30 cellular contexts compared by ENCODE assay signal in genomic region chr16:4098496-4098895, GRCh38. TPM values are rescaled to one million over a fixed set of nuclear protein-coding genes. Genes with fewer than 3 reads are reported as not detected.
DNase-seq lines count a peak whose midpoint lies in the region; ATAC-seq, FAIRE-seq and TF ChIP-seq lines count a peak whose summit lies in the region.
"Had no signal": no experiment of that assay in that cellular context is flagged by ENCODE, and none has a peak within 500 bp of the region (broad histone marks: within the 10 kb centered on the region; RNA-seq: fewer than 3 reads in every experiment).

No MANE protein-coding gene starts in this region.

- no peak overlapping the region for H3K4me3 Mint-ChIP-seq in osteocyte (ENCODE audit: unreplicated experiment)
- H3K4me3 Mint-ChIP-seq: activated CD8-positive, alpha-beta memory T cell treated with anti-CD3 and anti-CD28 coated beads, Interleukin-2, amount 10 ng/mL, durations not matched to agents 7 days and 5 days; activated T-cell treated with anti-CD3 and anti-CD28 coated beads, Interleukin-2, amount 50 U/mL, for 72 hours; CD8-positive, alpha-beta memory T cell; natural killer cell treated with Interleukin-12 subunit alpha and Interleukin-12 subunit beta and Interleukin-15 and Interleukin-18, amount 100 ng/mL, for 72 hours had no signal

- H3K4me2 ChIP-seq in endothelial cell of umbilical vein (ENCODE audit: insufficient read depth, low read length): no peak overlapping the region
- H3K4me2 ChIP-seq: PC-9 had no signal

- no peaks in the 10 kb centered on the region for H3K9me3 Mint-ChIP-seq in osteocyte (ENCODE audit: unreplicated experiment)
- H3K9me3 Mint-ChIP-seq: activated T-cell treated with anti-CD3 and anti-CD28 coated beads, Interleukin-2, amount 50 U/mL, for 72 hours; CD8-positive, alpha-beta memory T cell; natural killer cell treated with Interleukin-12 subunit alpha and Interleukin-12 subunit beta and Interleukin-15 and Interleukin-18, amount 100 ng/mL, for 72 hours had no signal

- H2AFZ ChIP-seq in endothelial cell of umbilical vein (ENCODE audit: low read depth, low read length): no peak overlapping the region
- H2AFZ ChIP-seq: GM23248, PC-9 had no signal

- no peak for TF ChIP-seq CTCF in 22Rv1 (IDR thresholded peaks at IDR 0.05)
- no peak for TF ChIP-seq CTCF in endothelial cell of umbilical vein (IDR thresholded peaks at IDR 0.05; ENCODE audit: extremely low read depth in 1 of 2, insufficient read depth in 1 of 2, low read depth in 1 of 2, low read length in 2 of 2)
- TF ChIP-seq CTCF in osteocyte (IDR thresholded peaks at IDR 0.05): no peak

- FAIRE-seq in endothelial cell of umbilical vein (lab: Jason Lieb, UNC): no peak
- FAIRE-seq: A204.1 had no signal

- H3K36me3 ChIP-seq in SK-N-MC (ENCODE audit: insufficient read depth, low read length) (no peaks in the 10 kb centered on the region), endothelial cell of umbilical vein (ENCODE audit: control insufficient read depth in 2 of 2, extremely low read depth in 1 of 2, insufficient read depth in 2 of 2, low read length in 2 of 2) (peaks cover 0 to 3% of the 10 kb centered on the region in 2 experiments)
- no peaks in the 10 kb centered on the region for H3K36me3 ChIP-seq in effector memory CD4-positive, alpha-beta T cell (ENCODE audit: control insufficient read depth, insufficient read depth, low read length)
- H3K36me3 ChIP-seq: adrenal gland, esophagus squamous epithelium, left ventricle myocardium inferior, ovary had no signal

- peaks cover 40% of the 10 kb centered on the region for H3K4me1 Mint-ChIP-seq in osteocyte (ENCODE audit: unreplicated experiment)

- CTCF ChIA-PET in endothelial cell of umbilical vein (lab: Charles Lee): interaction anchor here (1.7 kb wide), 1 partner anchor 13 kb away, joined by 4 read pairs; no protein-coding TSS in a partner anchor

- no peaks in the 10 kb centered on the region for H3K27me3 Mint-ChIP-seq in osteocyte (ENCODE audit: unreplicated experiment)
- H3K27me3 Mint-ChIP-seq: activated CD8-positive, alpha-beta memory T cell treated with anti-CD3 and anti-CD28 coated beads, Interleukin-2, amount 10 ng/mL, durations not matched to agents 7 days and 5 days; natural killer cell treated with Interleukin-12 subunit alpha and Interleukin-12 subunit beta and Interleukin-15 and Interleukin-18, amount 100 ng/mL, for 72 hours had no signal

- no TSS peak for BruUV-seq in endothelial cell of umbilical vein (replicated peaks; lab: Mats Ljungman, UMichigan)

- no peak for ATAC-seq in GM21723 (IDR thresholded peaks at IDR 0.05; ENCODE audit: unreplicated experiment)
- ATAC-seq: activated CD8-positive, alpha-beta memory T cell treated with anti-CD3 and anti-CD28 coated beads, Interleukin-2, amount 10 ng/mL, durations not matched to agents 7 days and 5 days; activated T-cell treated with anti-CD3 and anti-CD28 coated beads, Interleukin-2, amount 50 U/mL, for 72 hours; natural killer cell treated with Interleukin-12 subunit alpha and Interleukin-12 subunit beta and Interleukin-15 and Interleukin-18, amount 100 ng/mL, for 72 hours; right cardiac atrium had no signal

- H3K4me3 ChIP-seq in SK-N-MC (no peak overlapping the region), endothelial cell of umbilical vein (replicated peaks in 1 of 3; ENCODE audit: insufficient read depth in 1 of 3, low read depth in 1 of 3, low read length in 3 of 3) (no peak overlapping the region)
- H3K4me3 ChIP-seq in effector memory CD4-positive, alpha-beta T cell (ENCODE audit: insufficient read depth, low read depth, low read length, poor library complexity, severe bottlenecking): no peak overlapping the region
- H3K4me3 ChIP-seq: adrenal gland, esophagus squamous epithelium, GM23248, left ventricle myocardium inferior, ovary, PC-9 had no signal

- H3K9me3 ChIP-seq in SK-N-MC (ENCODE audit: low read depth, low read length): no peaks in the 10 kb centered on the region
- no peaks in the 10 kb centered on the region for H3K9me3 ChIP-seq in endothelial cell of umbilical vein (replicated peaks; ENCODE audit: control insufficient read depth, insufficient read depth, low read length)
- H3K9me3 ChIP-seq in effector memory CD4-positive, alpha-beta T cell (ENCODE audit: control insufficient read depth, low read length): no peaks in the 10 kb centered on the region
- H3K9me3 ChIP-seq: adrenal gland, esophagus squamous epithelium, left ventricle myocardium inferior, ovary had no signal

- H3K27me3 ChIP-seq in endothelial cell of umbilical vein (ENCODE audit: control insufficient read depth in 2 of 2, insufficient read depth in 2 of 2, low read length in 2 of 2): no peaks in the 10 kb centered on the region
- no peaks in the 10 kb centered on the region for H3K27me3 ChIP-seq in effector memory CD4-positive, alpha-beta T cell (replicated peaks; ENCODE audit: control insufficient read depth, insufficient read depth, low read length, poor library complexity, severe bottlenecking)
- H3K27me3 ChIP-seq: adrenal gland, esophagus squamous epithelium, ovary had no signal

- no peaks in the 10 kb centered on the region for H3K79me2 ChIP-seq in endothelial cell of umbilical vein (ENCODE audit: control insufficient read depth, insufficient read depth, low read length)

- peaks cover 5% of the 10 kb centered on the region for H3K36me3 Mint-ChIP-seq in osteocyte (ENCODE audit: unreplicated experiment)
- H3K36me3 Mint-ChIP-seq: natural killer cell treated with Interleukin-12 subunit alpha and Interleukin-12 subunit beta and Interleukin-15 and Interleukin-18, amount 100 ng/mL, for 72 hours had no signal

- DNase-seq in SK-N-MC (ENCODE audit: low read depth, low spot score) (no peak), endothelial cell of umbilical vein (ENCODE audit: low read depth, low spot score) (peak; percentile 30), osteocyte (ENCODE audit: extremely low spot score, unreplicated experiment) (no peak), islet precursor cell (no peak), NCI-H1092 (lab: John Stamatoyannopoulos, UW) (no peak)
- no peak for DNase-seq in effector memory CD4-positive, alpha-beta T cell
- DNase-seq: activated CD4-positive, alpha-beta T cell treated with anti-CD3 and anti-CD28 coated beads, Interleukin-2, amount 50 U/mL, for 1 hour; activated CD8-positive, alpha-beta memory T cell treated with anti-CD3 and anti-CD28 coated beads, Interleukin-2, amount 10 ng/mL, durations not matched to agents 7 days and 5 days; activated naive CD4-positive, alpha-beta T cell treated with Interleukin-2 at 50 U/mL for 16 hours; activated T-cell treated with anti-CD3 and anti-CD28 coated beads, Interleukin-2, amount 50 U/mL, for 72 hours; adrenal gland; CD8-positive, alpha-beta memory T cell; esophagus squamous epithelium; GM23248; hypothalamus; left ventricle myocardium inferior; NCI-H1694; NCI-H524; NK-92 treated with Interleukin-12 subunit alpha and Interleukin-12 subunit beta, amount 100 ng/mL, for 24 hours; ovary; right cardiac atrium; SHP77 treated with DMSO at 0.1 percent for 48 hours; stimulated activated CD4-positive, alpha-beta T cell treated with anti-CD3 and anti-CD28 coated beads, Interleukin-12 subunit alpha, Interleukin-12 subunit beta, amount 100 ng/mL, for 4 hours; stimulated activated CD4-positive, alpha-beta T cell treated with anti-CD3 and anti-CD28 coated beads, Interleukin-4, amount 100 ng/mL, for 1 hour; T-helper 9 cell had no signal

- TF ChIP-seq POLR2A in endothelial cell of umbilical vein (IDR thresholded peaks at IDR 0.05; ENCODE audit: low read depth, low read length): no peak

- dilution Hi-C loops in endothelial cell of umbilical vein (cut with MboI; ENCODE audit: extremely low pct_ligation_motif_present, low sequenced_read_pairs): no loop called here

- no peaks in the 10 kb centered on the region for H3K4me1 ChIP-seq in endothelial cell of umbilical vein (ENCODE audit: control insufficient read depth, extremely low read depth, insufficient read depth, low read length)
- no peaks in the 10 kb centered on the region for H3K4me1 ChIP-seq in effector memory CD4-positive, alpha-beta T cell (ENCODE audit: control insufficient read depth, insufficient read depth, low read length, poor library complexity, severe bottlenecking)
- H3K4me1 ChIP-seq: adrenal gland had no signal

- intact Hi-C loops in endothelial cell of umbilical vein (cut with micrococcal nuclease): no loop called here

- no peaks in the 10 kb centered on the region for H3K9me1 ChIP-seq in endothelial cell of umbilical vein (replicated peaks; ENCODE audit: control insufficient read depth, extremely low read depth, insufficient read depth, low read length)

- peak overlapping the region; percentile 82 for H3K27ac Mint-ChIP-seq in osteocyte (ENCODE audit: unreplicated experiment)
- H3K27ac Mint-ChIP-seq: activated CD8-positive, alpha-beta memory T cell treated with anti-CD3 and anti-CD28 coated beads, Interleukin-2, amount 10 ng/mL, durations not matched to agents 7 days and 5 days; activated T-cell treated with anti-CD3 and anti-CD28 coated beads, Interleukin-2, amount 50 U/mL, for 72 hours; natural killer cell treated with Interleukin-12 subunit alpha and Interleukin-12 subunit beta and Interleukin-15 and Interleukin-18, amount 100 ng/mL, for 72 hours had no signal

- H3K9ac ChIP-seq in SK-N-MC (ENCODE audit: insufficient read length): no peak overlapping the region
- H3K9ac ChIP-seq in endothelial cell of umbilical vein (replicated peaks; ENCODE audit: extremely low read depth, insufficient read depth, low read length): no peak overlapping the region
- H3K9ac ChIP-seq: GM23248 had no signal

- peak overlapping the region; percentile 47 for H3K27ac ChIP-seq in 22Rv1
- H3K27ac ChIP-seq in SK-N-MC: peak overlapping the region; percentile 82; the same call in 1 of the 2 replicates
- H3K27ac ChIP-seq in endothelial cell of umbilical vein (ENCODE audit: insufficient read depth, low read depth, low read length): no peak overlapping the region
- no peak overlapping the region for H3K27ac ChIP-seq in effector memory CD4-positive, alpha-beta T cell (ENCODE audit: insufficient read depth, low read length, poor library complexity, severe bottlenecking)
- H3K27ac ChIP-seq: adrenal gland, esophagus squamous epithelium, GM23248, left ventricle myocardium inferior, ovary, PC-9 had no signal

- POLR2A ChIA-PET in endothelial cell of umbilical vein (lab: Charles Lee): no interaction called here

- no peaks in the 10 kb centered on the region for H4K20me1 ChIP-seq in endothelial cell of umbilical vein (replicated peaks; ENCODE audit: control insufficient read depth, extremely low read depth, insufficient read depth, low read length)

RNA-seq across cellular contexts. Expression of gene ADCY9, which starts 17.7 kb away (rescaled TPM):
- total RNA-seq in endothelial cell of umbilical vein (13.1 and 14.0 TPM in 2 replicates), osteocyte (25.3 and 26.9 TPM in 2 replicates)
- polyA plus RNA-seq in endothelial cell of umbilical vein: 6.8 and 9.1 TPM in 2 replicates
- 6.7 and 7.0 TPM in 2 replicates for polyA plus RNA-seq in endothelial cell of umbilical vein (2011; cell fraction: cytosol; rRNA removed)
- polyA plus RNA-seq in endothelial cell of umbilical vein (2011; cell fraction: nucleus; rRNA removed): 11.7 and 12.2 TPM in 2 replicates
- 8.1 and 11.3 TPM in 2 replicates for polyA plus RNA-seq in endothelial cell of umbilical vein (2012)
- polyA minus RNA-seq in endothelial cell of umbilical vein: 15.1 and 16.0 TPM in 2 replicates
- polyA minus RNA-seq in endothelial cell of umbilical vein (2011; cell fraction: cytosol; rRNA and poly(A)+ RNA removed): 27.2 TPM
- 10.3 and 10.8 TPM in 2 replicates for polyA minus RNA-seq in endothelial cell of umbilical vein (2011; cell fraction: nucleus; rRNA and poly(A)+ RNA removed)

Comparison
In these comparisons a context has a peak if more than half of its experiments do, and no peak if none do; other contexts are left out.
1. H3K27ac ChIP-seq: peak in 22Rv1 (single experiment) and SK-N-MC (single experiment); none in endothelial cell of umbilical vein (single experiment) and effector memory CD4-positive, alpha-beta T cell (single experiment).